Comparison of ENCODE assay signal across 18 cellular contexts in the genomic region with DNA sequence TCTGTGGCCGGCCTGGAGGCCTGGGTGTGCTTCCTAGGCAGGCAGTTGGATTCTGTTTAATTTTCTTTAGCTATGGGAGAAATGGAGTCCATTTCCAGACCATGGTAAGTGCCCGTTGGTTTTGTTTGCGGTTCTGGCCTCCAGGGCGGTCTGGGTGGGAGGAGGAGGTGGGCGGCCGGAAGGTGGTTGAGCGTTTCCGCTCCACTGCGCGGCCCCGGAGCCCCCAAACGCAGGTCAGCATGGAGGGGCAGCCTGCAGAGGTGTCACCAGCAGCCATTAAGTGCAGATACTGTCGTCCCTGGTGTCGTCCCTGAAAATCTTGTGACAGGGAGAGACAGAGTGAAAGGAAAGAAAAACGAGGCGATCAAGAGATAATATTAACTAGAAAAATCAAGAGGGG.
DNase-seq lines count a peak whose midpoint lies in the region; ATAC-seq and TF ChIP-seq lines count a peak whose summit lies in the region.
"Had no signal": no experiment of that assay in that cellular context is flagged by ENCODE, and none has a peak within 500 bp of the region (broad histone marks: within the 10 kb centered on the region; RNA-seq: fewer than 3 reads in every experiment).

No MANE protein-coding gene starts in this region.

- H3K27ac Mint-ChIP-seq in natural killer cell = no peak overlapping the region
- no peak overlapping the region for H3K27ac Mint-ChIP-seq in stimulated activated effector memory CD8-positive, alpha-beta T cell treated with anti-CD3 and anti-CD28 coated beads, Interleukin-12 subunit alpha, Interleukin-12 subunit beta, amount 100 ng/mL, for 72 hours

- peaks cover 10 to 22% of the 10 kb centered on the region in 2 donors for H3K4me1 Mint-ChIP-seq in natural killer cell
- peaks cover 12% of the 10 kb centered on the region for H3K4me1 Mint-ChIP-seq in stimulated activated effector memory CD8-positive, alpha-beta T cell treated with anti-CD3 and anti-CD28 coated beads, Interleukin-12 subunit alpha, Interleukin-12 subunit beta, amount 100 ng/mL, for 72 hours
- H3K4me1 Mint-ChIP-seq: CD4-positive, CD25-positive, alpha-beta regulatory T cell had no signal

- peak overlapping the region; percentile 17 for H3K4me3 ChIP-seq in choroid plexus epithelial cell (ENCODE audit: low read depth, low read length)
- H3K4me3 ChIP-seq: BLaER1 had no signal

- no peak for ATAC-seq in natural killer cell
- no peak for ATAC-seq in stimulated activated effector memory CD8-positive, alpha-beta T cell treated with anti-CD3 and anti-CD28 coated beads, Interleukin-12 subunit alpha, Interleukin-12 subunit beta, amount 100 ng/mL, for 72 hours
- ATAC-seq: HepG2 had no signal

- H3K27me3 Mint-ChIP-seq in natural killer cell (ENCODE audit: low read depth in 2 of 2) = no peaks in the 10 kb centered on the region
- H3K27me3 Mint-ChIP-seq: CD4-positive, CD25-positive, alpha-beta regulatory T cell had no signal

- TF ChIP-seq CTCF in choroid plexus epithelial cell (conservative IDR thresholded peaks at IDR 0.05; ENCODE audit: low read depth, low read length) (no peak), natural killer cell (IDR thresholded peaks at IDR 0.05) (no peak)

- H3K4me3 Mint-ChIP-seq in natural killer cell = peak overlapping the region; percentile 56
- H3K4me3 Mint-ChIP-seq in stimulated activated effector memory CD8-positive, alpha-beta T cell treated with anti-CD3 and anti-CD28 coated beads, Interleukin-12 subunit alpha, Interleukin-12 subunit beta, amount 100 ng/mL, for 72 hours = peak overlapping the region; percentile 18
- H3K4me3 Mint-ChIP-seq: CD4-positive, CD25-positive, alpha-beta regulatory T cell had no signal

- intact Hi-C loops in natural killer cell (cut with micrococcal nuclease) = no loop called here

- DNase-seq in NCI-H2227 treated with DMSO at 0.1 percent for 48 hours (lab: John Stamatoyannopoulos, UW) (peak; percentile 32), NCI-H2227 (lab: John Stamatoyannopoulos, UW; ENCODE audit: unreplicated experiment) (no peak), choroid plexus epithelial cell (ENCODE audit: low read depth) (no peak), natural killer cell (no peak), NCI-H2029 (lab: John Stamatoyannopoulos, UW) (no peak), NCI-H526 (lab: John Stamatoyannopoulos, UW) (no peak), NCI-H2081 treated with DMSO at 0.1 percent for 48 hours (lab: John Stamatoyannopoulos, UW) (no peak)
- no peak for DNase-seq in stimulated activated effector memory CD8-positive, alpha-beta T cell treated with anti-CD3 and anti-CD28 coated beads, Interleukin-12 subunit alpha, Interleukin-12 subunit beta, amount 100 ng/mL, for 72 hours (ENCODE audit: low spot score in 2 of 2)
- DNase-seq: CD4-positive, CD25-positive, alpha-beta regulatory T cell; DMS153; DND-41; Karpas-422; NCI-H2029 treated with DMSO at 0.1 percent for 48 hours; NCI-H524; NCI-H774; SK-N-SH had no signal

- no peaks in the 10 kb centered on the region for H3K9me3 Mint-ChIP-seq in natural killer cell
- H3K9me3 Mint-ChIP-seq in stimulated activated effector memory CD8-positive, alpha-beta T cell treated with anti-CD3 and anti-CD28 coated beads, Interleukin-12 subunit alpha, Interleukin-12 subunit beta, amount 100 ng/mL, for 72 hours = no peaks in the 10 kb centered on the region

- H3K36me3 Mint-ChIP-seq in natural killer cell = no peaks in the 10 kb centered on the region
- no peaks in the 10 kb centered on the region for H3K36me3 Mint-ChIP-seq in stimulated activated effector memory CD8-positive, alpha-beta T cell treated with anti-CD3 and anti-CD28 coated beads, Interleukin-12 subunit alpha, Interleukin-12 subunit beta, amount 100 ng/mL, for 72 hours
- H3K36me3 Mint-ChIP-seq: CD4-positive, CD25-positive, alpha-beta regulatory T cell had no signal
